ENCODE assay signal across 1 cellular context in the genomic region with DNA sequence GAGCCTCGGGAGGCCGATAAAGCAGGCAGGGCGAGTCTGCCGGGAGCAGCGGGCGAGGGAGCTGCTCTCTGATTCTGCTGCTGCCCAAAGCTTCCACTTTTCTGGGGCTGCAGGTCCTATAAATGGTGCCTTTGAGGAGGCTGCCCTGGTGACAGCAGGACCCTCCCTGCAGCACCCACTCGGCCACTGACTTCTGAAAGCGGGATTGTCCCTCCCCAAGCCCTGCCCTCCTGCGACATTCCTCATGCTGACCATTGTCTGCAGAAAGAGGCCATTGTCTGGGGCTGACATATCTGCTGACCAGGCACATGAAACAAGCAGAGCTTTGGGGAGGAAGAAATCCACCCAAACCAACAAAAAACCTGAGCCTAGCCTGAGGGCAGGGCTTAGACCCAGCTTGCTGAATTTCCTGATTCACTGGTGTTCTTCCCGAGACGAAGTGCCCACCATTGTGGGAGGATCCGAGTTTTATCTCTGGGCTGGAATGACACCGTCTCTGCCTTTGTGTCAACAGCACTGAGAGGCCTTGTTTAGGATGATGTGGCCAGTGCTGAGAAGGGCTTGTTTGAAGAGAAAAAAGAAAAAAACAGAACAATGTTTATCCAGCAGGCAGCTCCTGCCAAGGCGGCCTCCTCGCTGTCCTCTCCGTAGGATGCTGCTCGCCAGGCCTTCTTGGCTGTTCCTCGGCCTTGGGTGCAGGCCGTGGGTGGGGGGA.
A peak's percentile ranks its signal among the peaks of the same experiment; 100 is the strongest.
TF ChIP-seq lines count a peak whose summit lies in the region.

No MANE protein-coding gene starts in this region.

TF ChIP-seq in HepG2, 621 proteins besides CTCF, POLR2A, EP300 and RAD21 (continued from another document and continues in another):
- TF ChIP-seq ZNF318 (CRISPR knock-in tag; IDR thresholded peaks at IDR 0.05) (peak; percentile 21; the same call in 1 of the 2 replicates), ZNF850 (CRISPR knock-in tag; conservative IDR thresholded peaks at IDR 0.05) (no peak), MLX (CRISPR knock-in tag; IDR thresholded peaks at IDR 0.05) (no peak), CCAR2 (optimal IDR thresholded peaks at IDR 0.05; ENCODE audit: low read depth, low read length) (peak; percentile 20), HNRNPUL1 (IDR thresholded peaks at IDR 0.05; ENCODE audit: low read depth, low read length) (no peak), FUBP1 (CRISPR knock-in tag; IDR thresholded peaks at IDR 0.05; ENCODE audit: borderline replicate concordance) (no peak), FOXP4 (CRISPR knock-in tag; IDR thresholded peaks at IDR 0.05) (peak; percentile 95), NCOR1 (IDR thresholded peaks at IDR 0.05; ENCODE audit: borderline replicate concordance, low read length) (peak; percentile 12; the same call in 1 of the 2 replicates), ZBTB7B (CRISPR knock-in tag; IDR thresholded peaks at IDR 0.05) (peak; percentile 4), ZFP37 (CRISPR knock-in tag; IDR thresholded peaks at IDR 0.05; ENCODE audit: borderline replicate concordance) (0 out of 2 replicates have a peak, but pooled peaks have one; percentile 43), MED13 (CRISPR knock-in tag; IDR thresholded peaks at IDR 0.05) (no peak; the same call in 1 of the 2 replicates), HDAC6 (IDR thresholded peaks at IDR 0.05; ENCODE audit: low read depth, low read length) (no peak), NCOA1 (CRISPR knock-in tag; IDR thresholded peaks at IDR 0.05) (no peak), RCOR2 (CRISPR knock-in tag; IDR thresholded peaks at IDR 0.05) (peak; percentile 72; the same call in 1 of the 2 replicates), HOXD1 (CRISPR knock-in tag; IDR thresholded peaks at IDR 0.05) (0 out of 2 replicates have a peak, but pooled peaks have one; percentile 33), ZNF501 (CRISPR knock-in tag; IDR thresholded peaks at IDR 0.05) (no peak), SOX13 (IDR thresholded peaks at IDR 0.05) (peak; percentile 68), SOX13 (CRISPR knock-in tag; conservative IDR thresholded peaks at IDR 0.05 in 1 of 2, IDR thresholded peaks at IDR 0.05 in 1 of 2) (peak in 1 of 2 experiments; percentile 93; a peak in 2 of 4 replicates)
- TF ChIP-seq, protein P1, sequence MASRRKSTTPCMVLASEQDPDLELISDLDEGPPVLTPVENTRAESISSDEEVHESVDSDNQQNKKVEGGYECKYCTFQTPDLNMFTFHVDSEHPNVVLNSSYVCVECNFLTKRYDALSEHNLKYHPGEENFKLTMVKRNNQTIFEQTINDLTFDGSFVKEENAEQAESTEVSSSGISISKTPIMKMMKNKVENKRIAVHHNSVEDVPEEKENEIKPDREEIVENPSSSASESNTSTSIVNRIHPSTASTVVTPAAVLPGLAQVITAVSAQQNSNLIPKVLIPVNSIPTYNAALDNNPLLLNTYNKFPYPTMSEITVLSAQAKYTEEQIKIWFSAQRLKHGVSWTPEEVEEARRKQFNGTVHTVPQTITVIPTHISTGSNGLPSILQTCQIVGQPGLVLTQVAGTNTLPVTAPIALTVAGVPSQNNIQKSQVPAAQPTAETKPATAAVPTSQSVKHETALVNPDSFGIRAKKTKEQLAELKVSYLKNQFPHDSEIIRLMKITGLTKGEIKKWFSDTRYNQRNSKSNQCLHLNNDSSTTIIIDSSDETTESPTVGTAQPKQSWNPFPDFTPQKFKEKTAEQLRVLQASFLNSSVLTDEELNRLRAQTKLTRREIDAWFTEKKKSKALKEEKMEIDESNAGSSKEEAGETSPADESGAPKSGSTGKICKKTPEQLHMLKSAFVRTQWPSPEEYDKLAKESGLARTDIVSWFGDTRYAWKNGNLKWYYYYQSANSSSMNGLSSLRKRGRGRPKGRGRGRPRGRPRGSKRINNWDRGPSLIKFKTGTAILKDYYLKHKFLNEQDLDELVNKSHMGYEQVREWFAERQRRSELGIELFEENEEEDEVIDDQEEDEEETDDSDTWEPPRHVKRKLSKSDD (CRISPR knock-in tag; IDR thresholded peaks at IDR 0.05; ENCODE audit: low read depth) = 0 out of 2 replicates have a peak, but pooled peaks have one; percentile 67
- TF ChIP-seq, protein P2, sequence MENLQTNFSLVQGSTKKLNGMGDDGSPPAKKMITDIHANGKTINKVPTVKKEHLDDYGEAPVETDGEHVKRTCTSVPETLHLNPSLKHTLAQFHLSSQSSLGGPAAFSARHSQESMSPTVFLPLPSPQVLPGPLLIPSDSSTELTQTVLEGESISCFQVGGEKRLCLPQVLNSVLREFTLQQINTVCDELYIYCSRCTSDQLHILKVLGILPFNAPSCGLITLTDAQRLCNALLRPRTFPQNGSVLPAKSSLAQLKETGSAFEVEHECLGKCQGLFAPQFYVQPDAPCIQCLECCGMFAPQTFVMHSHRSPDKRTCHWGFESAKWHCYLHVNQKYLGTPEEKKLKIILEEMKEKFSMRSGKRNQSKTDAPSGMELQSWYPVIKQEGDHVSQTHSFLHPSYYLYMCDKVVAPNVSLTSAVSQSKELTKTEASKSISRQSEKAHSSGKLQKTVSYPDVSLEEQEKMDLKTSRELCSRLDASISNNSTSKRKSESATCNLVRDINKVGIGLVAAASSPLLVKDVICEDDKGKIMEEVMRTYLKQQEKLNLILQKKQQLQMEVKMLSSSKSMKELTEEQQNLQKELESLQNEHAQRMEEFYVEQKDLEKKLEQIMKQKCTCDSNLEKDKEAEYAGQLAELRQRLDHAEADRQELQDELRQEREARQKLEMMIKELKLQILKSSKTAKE (CRISPR knock-in tag; IDR thresholded peaks at IDR 0.05; ENCODE audit: borderline replicate concordance) = 0 out of 2 replicates have a peak, but pooled peaks have one; percentile 46
